16 cellular contexts compared by ENCODE assay signal in genomic region chrX:151870603-151871002, GRCh38. TPM values are rescaled to one million over a fixed set of nuclear protein-coding genes. Genes with fewer than 3 reads are reported as not detected.
DNase-seq lines count a peak whose midpoint lies in the region; ATAC-seq, FAIRE-seq and TF ChIP-seq lines count a peak whose summit lies in the region.
"Had no signal": no experiment of that assay in that cellular context is flagged by ENCODE, and none has a peak within 500 bp of the region (broad histone marks: within the 10 kb centered on the region; RNA-seq: fewer than 3 reads in every experiment).

No MANE protein-coding gene starts in this region.

- H3K56ac ChIP-seq in IMR-90 (ENCODE audit: extremely low read depth, insufficient read depth, low read length): no peak overlapping the region

- no peaks in the 10 kb centered on the region for H3K36me3 ChIP-seq in IMR-90 (ENCODE audit: control insufficient read depth, insufficient read depth, low read length)
- H3K36me3 ChIP-seq in brain microvascular endothelial cell (replicated peaks): no peaks in the 10 kb centered on the region
- H3K36me3 ChIP-seq in keratinocyte (ENCODE audit: control insufficient read depth in 2 of 2, extremely low read depth in 1 of 2, insufficient read depth in 2 of 2, low read length in 2 of 2): no peaks in the 10 kb centered on the region
- no peaks in the 10 kb centered on the region for H3K36me3 ChIP-seq in HAP-1 (replicated peaks)
- H3K36me3 ChIP-seq: BE2C, heart right ventricle had no signal

- H3K14ac ChIP-seq in IMR-90 (replicated peaks; ENCODE audit: low read depth, low read length): no peak overlapping the region

- H3K4me1 ChIP-seq in IMR-90 (ENCODE audit: control insufficient read depth, insufficient read depth, low read length): no peaks in the 10 kb centered on the region
- H3K4me1 ChIP-seq in keratinocyte (ENCODE audit: control insufficient read depth, extremely low read depth, insufficient read depth, low read length): peaks cover 7% of the 10 kb centered on the region
- no peaks in the 10 kb centered on the region for H3K4me1 ChIP-seq in HAP-1
- H3K4me1 ChIP-seq: BE2C, heart right ventricle had no signal

- H3K27me3 ChIP-seq in IMR-90 (ENCODE audit: control insufficient read depth, insufficient read depth, low read length): no peaks in the 10 kb centered on the region
- H3K27me3 ChIP-seq in brain microvascular endothelial cell (replicated peaks): no peaks in the 10 kb centered on the region
- H3K27me3 ChIP-seq in keratinocyte (ENCODE audit: control insufficient read depth, extremely low read depth, insufficient read depth, low read length): no peaks in the 10 kb centered on the region
- H3K27me3 ChIP-seq in HAP-1 (ENCODE audit: low read depth): no peaks in the 10 kb centered on the region
- H3K27me3 ChIP-seq: BE2C, heart right ventricle had no signal

- H3K27ac ChIP-seq in IMR-90 (ENCODE audit: insufficient read depth, low read length) (peak overlapping the region; percentile 21; the same call in 1 of the 2 replicates), brain microvascular endothelial cell (peak overlapping the region; percentile 99), keratinocyte (ENCODE audit: control insufficient read depth, insufficient read depth, low read length) (peak overlapping the region; percentile 73)

- no peak for TF ChIP-seq RAD21 in IMR-90 (IDR thresholded peaks at IDR 0.05; ENCODE audit: low read length)

- H4K5ac ChIP-seq in IMR-90 (ENCODE audit: low read depth, low read length): peak overlapping the region; percentile 69; the same call in 1 of the 2 replicates

- no peak overlapping the region for H2AFZ ChIP-seq in IMR-90 (replicated peaks; ENCODE audit: low read length, poor library complexity)
- no peak overlapping the region for H2AFZ ChIP-seq in keratinocyte (ENCODE audit: control insufficient read depth, low read length)
- H2AFZ ChIP-seq: GM23338 had no signal

- H3K4ac ChIP-seq in IMR-90 (ENCODE audit: low read depth, low read length): no peak overlapping the region

- H2AK9ac ChIP-seq in IMR-90 (replicated peaks; ENCODE audit: low read depth, low read length, poor library complexity): no peak overlapping the region

- no peak overlapping the region for H3K23ac ChIP-seq in IMR-90 (ENCODE audit: low read depth, low read length)

- H3K4me3 ChIP-seq in IMR-90 (ENCODE audit: insufficient read depth, low read depth, low read length): no peak overlapping the region
- no peak overlapping the region for H3K4me3 ChIP-seq in brain microvascular endothelial cell (ENCODE audit: low read depth, low read length)
- no peak overlapping the region for H3K4me3 ChIP-seq in keratinocyte (ENCODE audit: control insufficient read depth in 2 of 3, extremely low read depth in 1 of 3, insufficient read depth in 2 of 3, low read depth in 1 of 3, low read length in 3 of 3)
- H3K4me3 ChIP-seq in HAP-1: no peak overlapping the region
- H3K4me3 ChIP-seq: GM23338, heart right ventricle had no signal

- H2AK5ac ChIP-seq in IMR-90 (ENCODE audit: low read depth, low read length): no peak overlapping the region

- H3K4me2 ChIP-seq in IMR-90 (ENCODE audit: low read depth, low read length) (peak overlapping the region; percentile 27; the same call in 1 of the 2 replicates), keratinocyte (ENCODE audit: control insufficient read depth, extremely low read depth, insufficient read depth, low read depth, low read length) (peak overlapping the region; percentile 60)
- H3K4me2 ChIP-seq: GM23338 had no signal

- H3K9me3 ChIP-seq in IMR-90 (ENCODE audit: control insufficient read depth, insufficient read depth, low read length) (0 out of 2 replicates have a peak, but pooled peaks cover 3% of the 10 kb centered on the region), keratinocyte (ENCODE audit: control insufficient read depth, low read depth, low read length) (no peaks in the 10 kb centered on the region), HAP-1 (no peaks in the 10 kb centered on the region)
- H3K9me3 ChIP-seq: BE2C had no signal

- POLR2A ChIA-PET in IMR-90 (lab: Charles Lee; ENCODE audit: unreplicated experiment): no interaction called here

- H4K8ac ChIP-seq in IMR-90 (ENCODE audit: low read depth in 2 of 2, low read length in 2 of 2): no peak overlapping the region

- CTCF ChIA-PET in IMR-90 (lab: Yijun Ruan, JAX): no interaction called here

- intact Hi-C loops in IMR-90 (cut with micrococcal nuclease): no loop called here

- peak overlapping the region; percentile 46 for H2BK5ac ChIP-seq in IMR-90 (ENCODE audit: low read depth, low read length, poor library complexity, severe bottlenecking)

- no peak overlapping the region for H2BK120ac ChIP-seq in IMR-90 (ENCODE audit: low read depth, low read length)

- no peak overlapping the region for H4K91ac ChIP-seq in IMR-90 (ENCODE audit: insufficient read depth, low read depth, low read length)

- in situ Hi-C loops in IMR-90 (cut with MboI; ENCODE audit: low sequenced_read_pairs) (no loop called here), brain microvascular endothelial cell (cut with HindIII; ENCODE audit: low pct_ligation_motif_present, low sequenced_read_pairs) (no loop called here), HAP-1 (cut with MboI; ENCODE audit: low sequenced_read_pairs) (no loop called here)

- DNase-seq in AG08395 (ENCODE audit: low spot score) (peak; percentile 62), IMR-90 (peak; percentile 56), brain microvascular endothelial cell (peak; percentile 86), keratinocyte (ENCODE audit: low read depth, low spot score) (no peak), DMS153 treated with DMSO at 0.1 percent for 48 hours (lab: John Stamatoyannopoulos, UW; ENCODE audit: unreplicated experiment) (no peak), HAP-1 (ENCODE audit: low spot score in 2 of 2) (no peak), NOMO-1 treated with dmso at 0.1 percent for 144 hours (lab: John Stamatoyannopoulos, UW; ENCODE audit: unreplicated experiment) (no peak)
- no peak for DNase-seq in activated T-cell treated with anti-CD3 and anti-CD28 coated beads, Interleukin-2, amount 50 U/mL, for 48 hours
- DNase-seq: BE2C, heart right ventricle, Kasumi-1, NCI-H446 treated with DMSO at 0.1 percent for 48 hours, SHP77 had no signal

- no CpG with 5 or more reads among the region's 1 CpG for whole genome bisulfite sequencing in IMR-90 (ENCODE audit: extremely low coverage in 2 of 2, insufficient read length in 1 of 2), 2 experiments

- dilution Hi-C loops in IMR-90 (cut with HindIII; ENCODE audit: low sequenced_read_pairs, unreplicated experiment) (no loop called here), keratinocyte (cut with MboI; ENCODE audit: extremely low pct_ligation_motif_present, low sequenced_read_pairs) (no loop called here)

- H2BK20ac ChIP-seq in IMR-90 (ENCODE audit: low read depth, low read length): no peak overlapping the region

- no peak for TF ChIP-seq CTCF in IMR-90 (conservative IDR thresholded peaks at IDR 0.05; ENCODE audit: low read depth, low read length)
- TF ChIP-seq CTCF in brain microvascular endothelial cell (IDR thresholded peaks at IDR 0.05; ENCODE audit: low read depth, low read length, missing control alignments): no peak
- TF ChIP-seq CTCF in keratinocyte (optimal IDR thresholded peaks at IDR 0.05 in 1 of 3, IDR thresholded peaks at IDR 0.05 in 1 of 3, conservative IDR thresholded peaks at IDR 0.05 in 1 of 3; ENCODE audit: extremely low read depth in 1 of 3, insufficient read depth in 2 of 3, low read length in 3 of 3): no peak

- no peak overlapping the region for H3K9ac ChIP-seq in IMR-90 (ENCODE audit: low read depth, low read length)
- no peak overlapping the region for H3K9ac ChIP-seq in keratinocyte (ENCODE audit: control insufficient read depth, extremely low read depth, insufficient read depth, low read length)

- TF ChIP-seq POLR2A in IMR-90 (IDR thresholded peaks at IDR 0.05; ENCODE audit: low read depth, low read length): no peak

- no TSS peak for BruUV-seq in IMR-90 (replicated peaks; lab: Mats Ljungman, UMichigan)

- H3K18ac ChIP-seq in IMR-90 (ENCODE audit: low read depth, low read length): no peak overlapping the region; the same call in 1 of the 2 replicates

- FAIRE-seq in keratinocyte (lab: Jason Lieb, UNC): peak; percentile 5

- no peaks in the 10 kb centered on the region for H3K79me1 ChIP-seq in IMR-90 (ENCODE audit: low read depth in 1 of 2, low read length in 2 of 2)

- H4K20me1 ChIP-seq in IMR-90 (ENCODE audit: insufficient read depth, low read length) (no peaks in the 10 kb centered on the region), keratinocyte (ENCODE audit: control insufficient read depth, extremely low read depth, insufficient read depth, low read length) (no peaks in the 10 kb centered on the region)

- no peak for ATAC-seq in IMR-90 (ENCODE audit: low read depth)
- ATAC-seq: activated T-helper 17 cell treated with anti-CD3 and anti-CD28 coated beads, Interleukin-2, amount 50 U/mL, for 72 hours; GM23338 had no signal

- H3K9me1 ChIP-seq in IMR-90 (ENCODE audit: insufficient read depth, low read length) (no peaks in the 10 kb centered on the region), keratinocyte (ENCODE audit: control insufficient read depth, extremely low read depth, insufficient read depth, low read length) (no peaks in the 10 kb centered on the region)

- no peak overlapping the region for H2BK15ac ChIP-seq in IMR-90 (ENCODE audit: low read depth, low read length)

- H3K79me2 ChIP-seq in keratinocyte (ENCODE audit: control insufficient read depth, insufficient read depth, low read length): no peaks in the 10 kb centered on the region

TF ChIP-seq in IMR-90, 13 proteins besides CTCF, POLR2A, EP300 and RAD21 (continues in another document):
- TF ChIP-seq SMC3 (IDR thresholded peaks at IDR 0.05; ENCODE audit: low read depth, low read length) (no peak), CHD1 (IDR thresholded peaks at IDR 0.05; ENCODE audit: low read depth, low read length) (no peak), MAFK (IDR thresholded peaks at IDR 0.05; ENCODE audit: low read depth, low read length) (no peak), RFX5 (IDR thresholded peaks at IDR 0.05; ENCODE audit: low read depth, low read length) (no peak), BHLHE40 (IDR thresholded peaks at IDR 0.05; ENCODE audit: low read depth, low read length) (no peak), FOS (IDR thresholded peaks at IDR 0.05; ENCODE audit: low read depth, low read length) (no peak; the same call in 1 of the 2 replicates), MAZ (IDR thresholded peaks at IDR 0.05; ENCODE audit: borderline replicate concordance, low read depth, low read length) (no peak)

RNA-seq across cellular contexts. Expression of gene MAGEA4, which starts 42.1 kb away (rescaled TPM):
- total RNA-seq in IMR-90 (2012; rRNA removed): not detected in 2 replicates
- polyA plus RNA-seq in IMR-90 (2012; rRNA removed) (not detected in 2 replicates), keratinocyte (not detected in 3 replicates)
- polyA plus RNA-seq in IMR-90 (2012; cell fraction: cytosol; rRNA removed): not detected in 2 replicates
- polyA plus RNA-seq in IMR-90 (2012; cell fraction: nucleus; rRNA removed; ENCODE audit: low replicate concordance): not detected in 2 replicates
- not detected for polyA plus RNA-seq in keratinocyte (2011; ENCODE audit: low read depth)
- not detected in 2 replicates for polyA plus RNA-seq in keratinocyte (2011; cell fraction: cytosol; rRNA removed)
- not detected in 2 replicates for polyA plus RNA-seq in keratinocyte (2011; cell fraction: nucleus; rRNA removed)
- not detected in 2 replicates for polyA plus RNA-seq in keratinocyte (2012; ENCODE audit: low replicate concordance)
- not detected in 3 replicates for polyA minus RNA-seq in keratinocyte
- polyA minus RNA-seq in keratinocyte (2011; cell fraction: cytosol; rRNA and poly(A)+ RNA removed): not detected
- not detected in 2 replicates for polyA minus RNA-seq in keratinocyte (2011; cell fraction: nucleus; rRNA and poly(A)+ RNA removed)
- total RNA-seq: activated T-helper 17 cell treated with anti-CD3 and anti-CD28 coated beads, Interleukin-2, amount 50 U/mL, for 72 hours; heart right ventricle had no signal
- polyA plus RNA-seq: heart right ventricle, thymus had no signal

Comparison
In these comparisons a context has a peak if more than half of its experiments do, and no peak if none do; other contexts are left out.
1. DNase-seq: peak in AG08395 (single experiment), IMR-90 (single experiment) and brain microvascular endothelial cell (single experiment); none in keratinocyte (single experiment), DMS153 treated with DMSO at 0.1 percent for 48 hours (single experiment), HAP-1 (0 of 2), NOMO-1 treated with dmso at 0.1 percent for 144 hours (single experiment) and activated T-cell treated with anti-CD3 and anti-CD28 coated beads, Interleukin-2, amount 50 U/mL, for 48 hours (0 of 2).
2. H3K27ac ChIP-seq: peak in every context shown above with its lines; median percentile 99 in brain microvascular endothelial cell; 73 in keratinocyte; 21 in IMR-90.